ENCODE assay signal across 19 cellular contexts in genomic region chr5:91027316-91027937, GRCh38.
DNase-seq lines count a peak whose midpoint lies in the region; ATAC-seq, FAIRE-seq and TF ChIP-seq lines count a peak whose summit lies in the region.
"Had no signal": no experiment of that assay in that cellular context is flagged by ENCODE, and none has a peak within 500 bp of the region (broad histone marks: within the 10 kb centered on the region; RNA-seq: fewer than 3 reads in every experiment).

No MANE protein-coding gene starts in this region.

- peak overlapping the region; percentile 31 for H3K4me2 ChIP-seq in A549

- TF ChIP-seq EP300 in A549 (IDR thresholded peaks at IDR 0.05), result no peak

- H3K9me3 Mint-ChIP-seq in brain, result no peaks in the 10 kb centered on the region
- H3K9me3 Mint-ChIP-seq: memory B cell had no signal

- TF ChIP-seq POLR2A in A549 (IDR thresholded peaks at IDR 0.05; ENCODE audit: low read length), result no peak

- peaks cover 80% of the 10 kb centered on the region for H3K4me1 Mint-ChIP-seq in brain
- H3K4me1 Mint-ChIP-seq: memory B cell had no signal

- 59% methylated on average over 1 of the region's 1 CpG for WGBS in A549 (ENCODE audit: missing lambda C conversion rate)
- WGBS in mesodermal cell (ENCODE audit: insufficient coverage in 2 of 2), 2 experiments, result 73% methylated on average over 1 of the region's 1 CpG; no CpG with 5 or more reads in 1 of the 2 experiments

- H3K36me3 ChIP-seq in mesodermal cell (ENCODE audit: control insufficient read depth, insufficient read depth, low read length), result no peaks in the 10 kb centered on the region
- H3K36me3 ChIP-seq: Peyer's patch had no signal

- H3K4me1 ChIP-seq in A549 (peaks cover 51% of the 10 kb centered on the region), mesodermal cell (ENCODE audit: control insufficient read depth, insufficient read depth, low read length, poor library complexity, severe bottlenecking) (peaks cover 11% of the 10 kb centered on the region)

- CTCF ChIA-PET in A549 (lab: Yijun Ruan, JAX), result no interaction called here

- POLR2A ChIA-PET in A549 (lab: Yijun Ruan, JAX), result no interaction called here

- no peak for TF ChIP-seq RAD21 in A549 (conservative IDR thresholded peaks at IDR 0.05 in 1 of 2, IDR thresholded peaks at IDR 0.05 in 1 of 2)

- peak overlapping the region in 3 of 5 experiments; percentile 5 to 49 (median 12) for H3K4me3 Mint-ChIP-seq in brain
- H3K4me3 Mint-ChIP-seq: memory B cell had no signal

- no peak overlapping the region for H3K4me3 ChIP-seq in A549
- no peak overlapping the region for H3K4me3 ChIP-seq in mesodermal cell (ENCODE audit: extremely low read depth, insufficient read depth, low read length, poor library complexity, severe bottlenecking)
- H3K4me3 ChIP-seq: Peyer's patch had no signal

- DNase-seq in A549 (ENCODE audit: low read depth in 1 of 2, low spot score in 1 of 2), result no peak
- peak; percentile 9 for DNase-seq in M059J (ENCODE audit: low read depth)
- no peak for DNase-seq in kidney tubule cell (ENCODE audit: low spot score)
- no peak for DNase-seq in omental fat pad (ENCODE audit: low spot score)
- DNase-seq: activated CD4-positive, alpha-beta T cell treated with anti-CD3 and anti-CD28 coated beads, Interleukin-2, amount 50 U/mL, for 48 hours; activated T-cell treated with anti-CD3 and anti-CD28 coated beads, Interleukin-2, amount 50 U/mL, for 48 hours; GDM1; glutamatergic neuron; NCI-H1105 treated with DMSO at 0.1 percent for 48 hours; NCI-H524; nucleus accumbens; Peyer's patch had no signal

- no peaks in the 10 kb centered on the region for H3K9me3 ChIP-seq in A549
- H3K9me3 ChIP-seq in mesodermal cell (ENCODE audit: control insufficient read depth, low read length), result no peaks in the 10 kb centered on the region
- H3K9me3 ChIP-seq: Peyer's patch had no signal

- peak; percentile 67 for FAIRE-seq in A549 (lab: Jason Lieb, UNC)
- FAIRE-seq: GM12892 had no signal

- no peaks in the 10 kb centered on the region for H3K36me3 Mint-ChIP-seq in brain
- H3K36me3 Mint-ChIP-seq: memory B cell had no signal

- TF ChIP-seq CTCF in A549 (IDR thresholded peaks at IDR 0.05) (no peak), brain (conservative IDR thresholded peaks at IDR 0.05) (no peak), omental fat pad (IDR thresholded peaks at IDR 0.05) (no peak)

- peak overlapping the region; percentile 50 to 61; a peak in 5 of 6 replicates for H3K27ac ChIP-seq in A549
- H3K27ac ChIP-seq in mesodermal cell (ENCODE audit: low read depth, low read length, severe bottlenecking), result peak overlapping the region; percentile 48

- H3K27me3 Mint-ChIP-seq in brain, result no peaks in the 10 kb centered on the region

- ATAC-seq in A549 (peak; percentile 24 to 69; a peak in 3 of 6 replicates), HG03095 (IDR thresholded peaks at IDR 0.05; ENCODE audit: unreplicated experiment) (no peak), HG02840 (IDR thresholded peaks at IDR 0.05; ENCODE audit: low FRiP score, unreplicated experiment) (no peak), omental fat pad (ENCODE audit: low FRiP score) (no peak)
- ATAC-seq: HCT116 had no signal

- peak overlapping the region in 4 of 5 experiments; percentile 64 to 91 (median 77) for H3K27ac Mint-ChIP-seq in brain
- H3K27ac Mint-ChIP-seq: memory B cell had no signal

TF ChIP-seq in A549, 52 proteins besides CTCF, POLR2A, EP300 and RAD21:
- TF ChIP-seq USF2 (IDR thresholded peaks at IDR 0.05) (no peak), GATA3 (IDR thresholded peaks at IDR 0.05; ENCODE audit: borderline replicate concordance) (peak; percentile 51; the same call in 1 of the 2 replicates)

Comparison
In these comparisons a context has a peak if more than half of its experiments do, and no peak if none do; other contexts are left out.
1. ATAC-seq: peak in A549 (2 of 2); none in HG03095 (single experiment), HG02840 (single experiment) and omental fat pad (single experiment).